Comparison of ENCODE assay signal across 16 cellular contexts in the genomic region with DNA sequence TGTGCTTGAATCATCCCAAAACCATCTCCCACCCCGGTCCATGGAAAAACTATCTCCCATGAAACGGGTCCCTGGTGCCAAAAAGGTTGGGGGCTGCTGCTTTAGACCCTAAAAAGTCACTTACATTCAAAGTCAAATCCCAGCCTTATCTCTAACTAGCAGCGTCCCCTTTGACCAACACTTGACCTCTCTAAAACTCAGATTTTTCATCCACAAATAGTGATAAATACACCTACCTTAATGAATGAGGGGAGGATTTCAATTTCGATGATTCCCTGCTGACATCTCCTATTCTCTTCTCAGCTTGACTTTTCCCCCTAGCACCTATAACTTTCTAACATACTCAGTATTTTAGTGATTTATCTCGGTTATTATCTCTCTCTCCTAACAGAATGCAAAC.
A peak's percentile ranks its signal among the peaks of the same experiment; 100 is the strongest.
DNase-seq lines count a peak whose midpoint lies in the region; ATAC-seq and TF ChIP-seq lines count a peak whose summit lies in the region.
"Had no signal": no experiment of that assay in that cellular context is flagged by ENCODE, and none has a peak within 500 bp of the region (broad histone marks: within the 10 kb centered on the region; RNA-seq: fewer than 3 reads in every experiment).

No MANE protein-coding gene starts in this region.

- H3K4me3 Mint-ChIP-seq in activated T-cell treated with anti-CD3 and anti-CD28 coated beads, Interleukin-2, amount 50 U/mL, for 24 hours: no peak overlapping the region
- no peak overlapping the region for H3K4me3 Mint-ChIP-seq in CD4-positive, alpha-beta T cell
- H3K4me3 Mint-ChIP-seq in central memory CD8-positive, alpha-beta T cell: no peak overlapping the region
- no peak overlapping the region for H3K4me3 Mint-ChIP-seq in stimulated activated memory B cell treated with anti-CD40 and anti-IgM and Interleukin-4, amounts not matched to agents 10 μg/mL and 1 μg/mL and 100 μg/mL, for 72 hours
- H3K4me3 Mint-ChIP-seq: GM23338 had no signal

- ATAC-seq in CD4-positive, alpha-beta T cell (ENCODE audit: poor library complexity): no peak
- no peak for ATAC-seq in central memory CD8-positive, alpha-beta T cell (replicated peaks; ENCODE audit: extremely low read depth, poor library complexity, severe bottlenecking)
- ATAC-seq in stimulated activated memory B cell treated with anti-CD40 and anti-IgM and Interleukin-4, amounts not matched to agents 10 μg/mL and 1 μg/mL and 100 μg/mL, for 72 hours: no peak
- ATAC-seq: GM12878 had no signal

- peaks cover 11% of the 10 kb centered on the region for H3K36me3 Mint-ChIP-seq in activated T-cell treated with anti-CD3 and anti-CD28 coated beads, Interleukin-2, amount 50 U/mL, for 24 hours (ENCODE audit: low read depth)
- peaks cover 14% of the 10 kb centered on the region for H3K36me3 Mint-ChIP-seq in CD4-positive, alpha-beta T cell (ENCODE audit: low read depth)
- no peaks in the 10 kb centered on the region for H3K36me3 Mint-ChIP-seq in central memory CD8-positive, alpha-beta T cell (ENCODE audit: insufficient read depth)
- H3K36me3 Mint-ChIP-seq in stimulated activated memory B cell treated with anti-CD40 and anti-IgM and Interleukin-4, amounts not matched to agents 10 μg/mL and 1 μg/mL and 100 μg/mL, for 72 hours: no peaks in the 10 kb centered on the region

- H3K27me3 ChIP-seq in CD4-positive, alpha-beta T cell (ENCODE audit: control insufficient read depth, insufficient read depth, low read length): no peaks in the 10 kb centered on the region
- H3K27me3 ChIP-seq: BLaER1 had no signal

- H3K9me3 ChIP-seq in CD4-positive, alpha-beta T cell (ENCODE audit: control insufficient read depth, low read length): no peaks in the 10 kb centered on the region
- H3K9me3 ChIP-seq: BLaER1 had no signal

- no peaks in the 10 kb centered on the region for H3K27me3 Mint-ChIP-seq in activated T-cell treated with anti-CD3 and anti-CD28 coated beads, Interleukin-2, amount 50 U/mL, for 24 hours
- no peaks in the 10 kb centered on the region for H3K27me3 Mint-ChIP-seq in CD4-positive, alpha-beta T cell
- no peaks in the 10 kb centered on the region for H3K27me3 Mint-ChIP-seq in central memory CD8-positive, alpha-beta T cell
- no peaks in the 10 kb centered on the region for H3K27me3 Mint-ChIP-seq in stimulated activated memory B cell treated with anti-CD40 and anti-IgM and Interleukin-4, amounts not matched to agents 10 μg/mL and 1 μg/mL and 100 μg/mL, for 72 hours

- POLR2A ChIA-PET in CD4-positive, alpha-beta T cell (lab: Charles Lee): interaction anchor here (1.2 to 4.6 kb wide), 7 partner anchors 11 to 137 kb away, joined by 3 to 35 read pairs (median 16); partner anchors contain the start of gene BTG1

- intact Hi-C loops in CD4-positive, alpha-beta T cell (cut with DNase I, micrococcal nuclease): no loop called here

- no peak overlapping the region for H3K27ac ChIP-seq in CD4-positive, alpha-beta T cell (ENCODE audit: low read depth, low read length)
- H3K27ac ChIP-seq: BLaER1, HL-60 had no signal

- H3K9me3 Mint-ChIP-seq in activated T-cell treated with anti-CD3 and anti-CD28 coated beads, Interleukin-2, amount 50 U/mL, for 24 hours: peaks cover 19% of the 10 kb centered on the region
- H3K9me3 Mint-ChIP-seq in CD4-positive, alpha-beta T cell: peaks cover 2% of the 10 kb centered on the region
- peaks cover 4% of the 10 kb centered on the region for H3K9me3 Mint-ChIP-seq in central memory CD8-positive, alpha-beta T cell
- H3K9me3 Mint-ChIP-seq in stimulated activated memory B cell treated with anti-CD40 and anti-IgM and Interleukin-4, amounts not matched to agents 10 μg/mL and 1 μg/mL and 100 μg/mL, for 72 hours: no peaks in the 10 kb centered on the region
- H3K9me3 Mint-ChIP-seq: GM23338 had no signal

- H3K4me1 Mint-ChIP-seq in activated T-cell treated with anti-CD3 and anti-CD28 coated beads, Interleukin-2, amount 50 U/mL, for 24 hours (ENCODE audit: low read depth): peaks cover 70% of the 10 kb centered on the region
- peaks cover 90% of the 10 kb centered on the region for H3K4me1 Mint-ChIP-seq in CD4-positive, alpha-beta T cell (ENCODE audit: low read depth)
- H3K4me1 Mint-ChIP-seq in central memory CD8-positive, alpha-beta T cell: peaks cover 37% of the 10 kb centered on the region
- peaks cover 7% of the 10 kb centered on the region for H3K4me1 Mint-ChIP-seq in stimulated activated memory B cell treated with anti-CD40 and anti-IgM and Interleukin-4, amounts not matched to agents 10 μg/mL and 1 μg/mL and 100 μg/mL, for 72 hours

- no peak for DNase-seq in activated T-cell treated with anti-CD3 and anti-CD28 coated beads, Interleukin-2, amount 50 U/mL, for 24 hours
- DNase-seq in activated T-cell treated with anti-CD3 and anti-CD28 coated beads, Interleukin-2, amount 50 U/mL, for 1 hour: no peak
- no peak for DNase-seq in CD4-positive, alpha-beta T cell
- no peak for DNase-seq in central memory CD8-positive, alpha-beta T cell (ENCODE audit: low spot score in 2 of 2)
- no peak for DNase-seq in NCI-H1436 (lab: John Stamatoyannopoulos, UW)
- no peak for DNase-seq in activated effector memory CD4-positive, alpha-beta T cell treated with Interleukin-2 at 50 U/mL for 16 hours
- DNase-seq: 8988T, AML-193, Calu3, DMS79, H7 had no signal

- TF ChIP-seq CTCF in CD4-positive, alpha-beta T cell (IDR thresholded peaks at IDR 0.05): no peak

- CTCF ChIA-PET in CD4-positive, alpha-beta T cell (lab: Charles Lee): interaction anchor here (1.0 to 1.8 kb wide), 2 partner anchors 14 to 135 kb away, joined by 4 to 5 read pairs; no protein-coding TSS in a partner anchor

- peak overlapping the region; percentile 11 for H3K27ac Mint-ChIP-seq in activated T-cell treated with anti-CD3 and anti-CD28 coated beads, Interleukin-2, amount 50 U/mL, for 24 hours
- peak overlapping the region; percentile 81 for H3K27ac Mint-ChIP-seq in CD4-positive, alpha-beta T cell
- peak overlapping the region; percentile 42 for H3K27ac Mint-ChIP-seq in central memory CD8-positive, alpha-beta T cell (ENCODE audit: low read depth)
- peak overlapping the region; percentile 13 for H3K27ac Mint-ChIP-seq in stimulated activated memory B cell treated with anti-CD40 and anti-IgM and Interleukin-4, amounts not matched to agents 10 μg/mL and 1 μg/mL and 100 μg/mL, for 72 hours
- H3K27ac Mint-ChIP-seq: GM23338 had no signal

Comparison
In these comparisons a context has a peak if more than half of its experiments do, and no peak if none do; other contexts are left out.
1. H3K27ac Mint-ChIP-seq: peak in every context shown above with its lines; median percentile 81 in CD4-positive, alpha-beta T cell; 42 in central memory CD8-positive, alpha-beta T cell; 13 in stimulated activated memory B cell treated with anti-CD40 and anti-IgM and Interleukin-4, amounts not matched to agents 10 μg/mL and 1 μg/mL and 100 μg/mL, for 72 hours; 11 in activated T-cell treated with anti-CD3 and anti-CD28 coated beads, Interleukin-2, amount 50 U/mL, for 24 hours.